ENCODE assay signal across 24 cellular contexts in the genomic region with DNA sequence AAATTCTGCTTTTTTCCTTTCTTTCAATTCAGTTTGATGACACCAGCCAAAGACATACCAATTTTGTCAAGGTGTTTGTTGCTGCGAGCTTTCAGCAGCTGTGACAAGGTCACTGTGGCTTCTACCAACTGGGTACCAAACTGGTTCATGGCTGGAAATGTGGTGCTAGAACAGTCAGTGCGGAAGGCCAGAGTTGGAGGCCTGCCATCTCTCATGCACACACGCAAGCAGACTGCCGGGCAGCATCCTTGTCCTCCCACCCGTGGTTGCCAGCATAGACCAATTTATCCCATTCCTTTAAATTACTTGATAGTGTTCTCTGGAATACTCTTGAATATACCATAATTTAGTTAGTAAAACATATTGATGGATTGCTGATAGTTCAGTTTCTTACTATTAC.
"Had no signal": no experiment of that assay in that cellular context is flagged by ENCODE, and none has a peak within 500 bp of the region (broad histone marks: within the 10 kb centered on the region; RNA-seq: fewer than 3 reads in every experiment).

No MANE protein-coding gene starts in this region.

- H3K27me3 ChIP-seq: gastrocnemius medialis, sigmoid colon, upper lobe of left lung, vagina had no signal

- H3K27ac ChIP-seq: coronary artery, gastrocnemius medialis, sigmoid colon, upper lobe of left lung, vagina had no signal

- DNase-seq: activated B cell treated with CpG ODN at 0.5 μM for 24 hours; activated CD8-positive, alpha-beta memory T cell treated with anti-CD3 and anti-CD28 coated beads, Interleukin-2, amount 10 ng/mL, durations not matched to agents 7 days and 5 days; activated CD8-positive, alpha-beta T cell treated with anti-CD3 and anti-CD28 coated beads, Interleukin-2, amount 10 ng/mL, durations not matched to agents 7 days and 5 days; activated T-cell treated with anti-CD3 and anti-CD28 coated beads, Interleukin-2, amount 50 U/mL, for 48 hours; effector memory CD8-positive, alpha-beta T cell; erythroblast; gastrocnemius medialis; immature natural killer cell; kidney; sigmoid colon; small intestine; stimulated activated CD4-positive, alpha-beta T cell treated with anti-CD3 and anti-CD28 coated beads, Interleukin-4, amount 100 ng/mL, for 24 hours; T-cell; upper lobe of left lung had no signal

- H3K27ac Mint-ChIP-seq: activated B cell treated with CpG ODN at 0.5 μM for 24 hours; activated CD8-positive, alpha-beta memory T cell treated with anti-CD3 and anti-CD28 coated beads, Interleukin-2, amount 10 ng/mL, durations not matched to agents 7 days and 5 days; activated CD8-positive, alpha-beta T cell treated with anti-CD3 and anti-CD28 coated beads, Interleukin-2, amount 10 ng/mL, durations not matched to agents 7 days and 5 days; activated naive CD4-positive, alpha-beta T cell treated with anti-CD3 and anti-CD28 coated beads, Interleukin-2, amount 50 U/mL, for 72 hours; activated T-helper 2 cell treated with anti-CD3 and anti-CD28 coated beads, Interferon-gamma antibody, Interleukin-2, Interleukin-4, amounts not matched to agents 10 μg/mL and 5 μg/mL and 100 μg/mL, durations not matched to agents 14 hours and 24 hours and 36 hours; effector memory CD8-positive, alpha-beta T cell; immature natural killer cell; nephron; stimulated activated effector memory CD8-positive, alpha-beta T cell treated with anti-CD3 and anti-CD28 coated beads, Interleukin-12 subunit alpha, Interleukin-12 subunit beta, amount 100 ng/mL, for 72 hours; stimulated activated naive CD8-positive, alpha-beta T cell treated with anti-CD3 and anti-CD28 coated beads, Interleukin-15, Interleukin-2, amounts not matched to agents 100 ng/mL and 50 ng/mL, for 24 hours; T-cell; T-helper 2 cell treated with Interferon-gamma antibody and Interleukin-4, amounts not matched to agents 5 μg/mL and 100 μg/mL, for 36 hours had no signal

- H3K36me3 ChIP-seq: gastrocnemius medialis, sigmoid colon, upper lobe of left lung, vagina had no signal

- H3K4me3 ChIP-seq: coronary artery, gastrocnemius medialis, sigmoid colon, upper lobe of left lung, vagina had no signal

- H3K4me3 Mint-ChIP-seq: activated B cell treated with CpG ODN at 0.5 μM for 24 hours; activated CD8-positive, alpha-beta memory T cell treated with anti-CD3 and anti-CD28 coated beads, Interleukin-2, amount 10 ng/mL, durations not matched to agents 7 days and 5 days; activated CD8-positive, alpha-beta T cell treated with anti-CD3 and anti-CD28 coated beads, Interleukin-2, amount 10 ng/mL, durations not matched to agents 7 days and 5 days; effector memory CD8-positive, alpha-beta T cell; immature natural killer cell; nephron; stimulated activated effector memory CD8-positive, alpha-beta T cell treated with anti-CD3 and anti-CD28 coated beads, Interleukin-12 subunit alpha, Interleukin-12 subunit beta, amount 100 ng/mL, for 72 hours; stimulated activated naive CD8-positive, alpha-beta T cell treated with anti-CD3 and anti-CD28 coated beads, Interleukin-15, Interleukin-2, amounts not matched to agents 100 ng/mL and 50 ng/mL, for 24 hours; T-cell; T-helper 2 cell treated with Interferon-gamma antibody and Interleukin-4, amounts not matched to agents 5 μg/mL and 100 μg/mL, for 36 hours had no signal

- H3K9me3 ChIP-seq: gastrocnemius medialis, sigmoid colon, upper lobe of left lung, vagina had no signal

- H3K4me1 ChIP-seq: gastrocnemius medialis, sigmoid colon, upper lobe of left lung, vagina had no signal

- H3K9me3 Mint-ChIP-seq: activated naive CD4-positive, alpha-beta T cell treated with anti-CD3 and anti-CD28 coated beads, Interleukin-2, amount 50 U/mL, for 72 hours; activated T-helper 2 cell treated with anti-CD3 and anti-CD28 coated beads, Interferon-gamma antibody, Interleukin-2, Interleukin-4, amounts not matched to agents 10 μg/mL and 5 μg/mL and 100 μg/mL, durations not matched to agents 14 hours and 24 hours and 36 hours; effector memory CD8-positive, alpha-beta T cell; immature natural killer cell; stimulated activated effector memory CD8-positive, alpha-beta T cell treated with anti-CD3 and anti-CD28 coated beads, Interleukin-12 subunit alpha, Interleukin-12 subunit beta, amount 100 ng/mL, for 72 hours; stimulated activated naive CD8-positive, alpha-beta T cell treated with anti-CD3 and anti-CD28 coated beads, Interleukin-15, Interleukin-2, amounts not matched to agents 100 ng/mL and 50 ng/mL, for 24 hours had no signal

- H3K27me3 Mint-ChIP-seq: activated B cell treated with CpG ODN at 0.5 μM for 24 hours; activated CD8-positive, alpha-beta memory T cell treated with anti-CD3 and anti-CD28 coated beads, Interleukin-2, amount 10 ng/mL, durations not matched to agents 7 days and 5 days; effector memory CD8-positive, alpha-beta T cell; progenitor cell of endocrine pancreas; stimulated activated naive CD8-positive, alpha-beta T cell treated with anti-CD3 and anti-CD28 coated beads, Interleukin-15, Interleukin-2, amounts not matched to agents 100 ng/mL and 50 ng/mL, for 24 hours; T-cell had no signal

- H3K4me1 Mint-ChIP-seq: activated CD8-positive, alpha-beta memory T cell treated with anti-CD3 and anti-CD28 coated beads, Interleukin-2, amount 10 ng/mL, durations not matched to agents 7 days and 5 days; nephron had no signal

- H3K36me3 Mint-ChIP-seq: stimulated activated effector memory CD8-positive, alpha-beta T cell treated with anti-CD3 and anti-CD28 coated beads, Interleukin-12 subunit alpha, Interleukin-12 subunit beta, amount 100 ng/mL, for 72 hours had no signal

- ATAC-seq: activated CD8-positive, alpha-beta memory T cell treated with anti-CD3 and anti-CD28 coated beads, Interleukin-2, amount 10 ng/mL, durations not matched to agents 7 days and 5 days; activated CD8-positive, alpha-beta T cell treated with anti-CD3 and anti-CD28 coated beads, Interleukin-2, amount 10 ng/mL, durations not matched to agents 7 days and 5 days; activated naive CD4-positive, alpha-beta T cell treated with anti-CD3 and anti-CD28 coated beads, Interleukin-2, amount 50 U/mL, for 72 hours; effector memory CD8-positive, alpha-beta T cell; gastrocnemius medialis; left lobe of liver; stimulated activated effector memory CD8-positive, alpha-beta T cell treated with anti-CD3 and anti-CD28 coated beads, Interleukin-12 subunit alpha, Interleukin-12 subunit beta, amount 100 ng/mL, for 72 hours; T-cell had no signal
